Comparison of ENCODE assay signal across 9 cellular contexts in the genomic region with DNA sequence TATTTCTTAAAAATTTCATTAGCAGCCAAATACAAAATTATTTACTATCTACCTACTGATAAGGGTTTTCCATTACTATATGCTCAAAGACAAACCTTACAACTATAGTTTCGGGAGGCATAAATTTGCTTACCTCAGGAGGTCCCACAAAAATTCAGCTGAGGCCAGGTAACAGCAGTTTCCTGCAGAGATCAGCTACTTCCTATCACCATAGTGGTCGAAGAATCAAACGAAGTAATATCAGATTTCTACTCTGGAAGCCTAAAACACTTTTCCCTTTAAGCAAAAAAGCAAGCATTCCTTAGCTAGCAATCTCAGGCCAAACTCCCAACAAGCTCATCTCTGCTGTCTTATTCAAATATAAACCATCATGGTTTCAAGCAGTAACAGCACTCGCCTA. TPM values are rescaled to one million over a fixed set of nuclear protein-coding genes. Genes with fewer than 3 reads are reported as not detected.
DNase-seq lines count a peak whose midpoint lies in the region; FAIRE-seq and TF ChIP-seq lines count a peak whose summit lies in the region.
"Had no signal": no experiment of that assay in that cellular context is flagged by ENCODE, and none has a peak within 500 bp of the region (broad histone marks: within the 10 kb centered on the region; RNA-seq: fewer than 3 reads in every experiment).

No MANE protein-coding gene starts in this region.

- H3K27me3 ChIP-seq in SJSA1 (replicated peaks) = no peaks in the 10 kb centered on the region
- H3K27me3 ChIP-seq in esophagus muscularis mucosa = no peaks in the 10 kb centered on the region
- no peaks in the 10 kb centered on the region for H3K27me3 ChIP-seq in rectal smooth muscle tissue (ENCODE audit: control insufficient read depth, insufficient read depth, low read length)

- H3K4me1 ChIP-seq in SJSA1 (replicated peaks) (peaks cover 31% of the 10 kb centered on the region), esophagus muscularis mucosa (peaks cover 39 to 74% (median 71%) of the 10 kb centered on the region in 4 donors), rectal smooth muscle tissue (ENCODE audit: control insufficient read depth, insufficient read depth, low read length) (peaks cover 14% of the 10 kb centered on the region)

- H3K36me3 ChIP-seq in SJSA1 = peaks cover 45% of the 10 kb centered on the region
- peaks cover 0 to 4% (median 0%) of the 10 kb centered on the region in 4 donors for H3K36me3 ChIP-seq in esophagus muscularis mucosa
- no peaks in the 10 kb centered on the region for H3K36me3 ChIP-seq in rectal smooth muscle tissue (ENCODE audit: control insufficient read depth, insufficient read depth, low read length)

- FAIRE-seq in GM18507 (lab: Jason Lieb, UNC) = peak; percentile 50
- FAIRE-seq: endometrium had no signal

- no peak for DNase-seq in GM18507 (ENCODE audit: extremely low spot score, insufficient read length, low read depth)
- DNase-seq in SJSA1 (ENCODE audit: low read depth in 1 of 2, low spot score in 2 of 2) = no peak
- no peak for DNase-seq in esophagus muscularis mucosa (ENCODE audit: extremely low spot score)
- no peak for DNase-seq in activated effector memory CD4-positive, alpha-beta T cell treated with Interleukin-2 at 50 U/mL for 16 hours
- no peak for DNase-seq in amniotic stem cell (lab: John Stamatoyannopoulos, UW)
- no peak for DNase-seq in stimulated activated naive CD4-positive, alpha-beta T cell (lab: John Stamatoyannopoulos, UW)
- no peak for DNase-seq in DMS53 treated with DMSO at 0.1 percent for 48 hours (lab: John Stamatoyannopoulos, UW; ENCODE audit: unreplicated experiment)

- no peak for TF ChIP-seq POLR2A in esophagus muscularis mucosa (IDR thresholded peaks at IDR 0.05; ENCODE audit: low read depth)

- 30% methylated on average over 4 of the region's 4 CpGs for WGBS in esophagus muscularis mucosa

- TF ChIP-seq CTCF in esophagus muscularis mucosa (IDR thresholded peaks at IDR 0.05) = no peak

- H3K9me3 ChIP-seq in SJSA1 (replicated peaks) (no peaks in the 10 kb centered on the region), esophagus muscularis mucosa (no peaks in the 10 kb centered on the region)

- H3K9ac ChIP-seq in rectal smooth muscle tissue (ENCODE audit: low read length) = no peak overlapping the region

- TF ChIP-seq EP300 in esophagus muscularis mucosa (IDR thresholded peaks at IDR 0.05) = no peak

- H3K4me3 ChIP-seq in SJSA1 (no peak overlapping the region), esophagus muscularis mucosa (peak overlapping the region; percentile 9 to 76 (median 44)), rectal smooth muscle tissue (ENCODE audit: low read length) (peak overlapping the region; percentile 9)

- 0 out of 2 replicates have a peak overlapping the region, but pooled peaks have one; percentile 2 for H3K27ac ChIP-seq in SJSA1
- peak overlapping the region; percentile 9 to 93 (median 49) for H3K27ac ChIP-seq in esophagus muscularis mucosa (replicated peaks in 1 of 4)
- no peak overlapping the region for H3K27ac ChIP-seq in rectal smooth muscle tissue (ENCODE audit: low read depth, low read length)

- intact Hi-C loops in esophagus muscularis mucosa (cut with DNase I) = no loop called here

RNA-seq across cellular contexts. Expression of a gene that starts 3.1 kb away (rescaled TPM):
- total RNA-seq in SJSA1 (2014; rRNA removed; shearing (Covaris generic)) = 186 and 214 TPM in 2 replicates
- 100 to 1,000 TPM in 3 of 4 donors, 10 to 100 TPM in 1; 90.0 to 148 (median 125) TPM for total RNA-seq in esophagus muscularis mucosa

RNA-seq across cellular contexts. Expression of a gene that starts 59.8 kb away (rescaled TPM):
- total RNA-seq in SJSA1 (2014; rRNA removed; shearing (Covaris generic)) = 28.0 and 34.6 TPM in 2 replicates
- total RNA-seq in esophagus muscularis mucosa = 1 to 10 TPM in 2 of 4 donors, under 1 TPM in 2; 0.83 to 2.3 (median 1.3) TPM
